Comparison of ENCODE assay signal across 10 cellular contexts in genomic region chr18:76445741-76446232, GRCh38. TPM values are rescaled to one million over a fixed set of nuclear protein-coding genes. Genes with fewer than 3 reads are reported as not detected.
DNase-seq lines count a peak whose midpoint lies in the region; ATAC-seq and TF ChIP-seq lines count a peak whose summit lies in the region.
"Had no signal": no experiment of that assay in that cellular context is flagged by ENCODE, and none has a peak within 500 bp of the region (broad histone marks: within the 10 kb centered on the region; RNA-seq: fewer than 3 reads in every experiment).

No MANE protein-coding gene starts in this region.

- ATAC-seq in SK-N-SH treated with all-trans-retinoic acid at 6 μM for 48 hours (peak; percentile 62), left ventricle myocardium superior (peak; percentile 22), GM21515 (IDR thresholded peaks at IDR 0.05; ENCODE audit: unreplicated experiment) (no peak), HG03378 (IDR thresholded peaks at IDR 0.05; ENCODE audit: unreplicated experiment) (no peak)

- no peak for TF ChIP-seq CTCF in Calu3 (IDR thresholded peaks at IDR 0.05; ENCODE audit: unreplicated experiment)

- H3K27me3 Mint-ChIP-seq in Calu3 (ENCODE audit: unreplicated experiment), result no peaks in the 10 kb centered on the region

- H3K27ac ChIP-seq in rectal smooth muscle tissue (ENCODE audit: low read depth, low read length), result peak overlapping the region; percentile 52

- H3K27ac Mint-ChIP-seq in Calu3 (ENCODE audit: unreplicated experiment), result peak overlapping the region; percentile 71

- no peaks in the 10 kb centered on the region for H3K9me3 Mint-ChIP-seq in Calu3 (ENCODE audit: low read depth, unreplicated experiment)

- no TSS peak for BruUV-seq in Calu3 (replicated peaks; lab: Mats Ljungman, UMichigan)

- no peaks in the 10 kb centered on the region for H3K27me3 ChIP-seq in rectal smooth muscle tissue (ENCODE audit: control insufficient read depth, insufficient read depth, low read length)

- no peak overlapping the region for H3K9ac ChIP-seq in rectal smooth muscle tissue (ENCODE audit: low read length)

- intact Hi-C loops in Calu3 (cut with micrococcal nuclease; ENCODE audit: unreplicated experiment) (no loop called here), left ventricle myocardium superior (cut with micrococcal nuclease) (no loop called here)

- CTCF ChIA-PET in Calu3 (lab: Charles Lee), result interaction anchor here (0.7 kb wide), 1 partner anchor 56 kb away, joined by 4 read pairs; no protein-coding TSS in a partner anchor

- DNase-seq in Calu3 (no peak), left ventricle myocardium superior (no peak), anterior cingulate cortex (lab: John Stamatoyannopoulos, UW) (no peak), medulla oblongata (ENCODE audit: extremely low spot score) (no peak)
- DNase-seq: effector CD8-positive, alpha-beta T cell; substantia nigra had no signal

- H3K4me1 ChIP-seq in rectal smooth muscle tissue (ENCODE audit: control insufficient read depth, insufficient read depth, low read length), result peaks cover 22% of the 10 kb centered on the region

- H3K4me1 Mint-ChIP-seq in Calu3 (ENCODE audit: low read depth, unreplicated experiment), result peaks cover 69% of the 10 kb centered on the region

- peaks cover 15% of the 10 kb centered on the region for H3K36me3 Mint-ChIP-seq in Calu3 (ENCODE audit: insufficient read depth, unreplicated experiment)

- H3K36me3 ChIP-seq in rectal smooth muscle tissue (ENCODE audit: control insufficient read depth, insufficient read depth, low read length), result peaks cover 4% of the 10 kb centered on the region

- peak overlapping the region; percentile 14 for H3K4me3 Mint-ChIP-seq in Calu3 (ENCODE audit: low read depth, unreplicated experiment)

- no peak overlapping the region for H3K4me3 ChIP-seq in rectal smooth muscle tissue (ENCODE audit: low read length)

TF ChIP-seq in SK-N-SH treated with all-trans-retinoic acid at 6 μM for 48 hours, 23 proteins besides CTCF, POLR2A, EP300 and RAD21:
- TF ChIP-seq OSR1 (CRISPR knock-in tag; IDR thresholded peaks at IDR 0.05) (no peak), ZC3H10 (CRISPR knock-in tag; IDR thresholded peaks at IDR 0.05) (no peak), ZNF70 (CRISPR knock-in tag; IDR thresholded peaks at IDR 0.05) (no peak), SNAI2 (CRISPR knock-in tag; IDR thresholded peaks at IDR 0.05) (no peak), ESRRG (CRISPR knock-in tag; IDR thresholded peaks at IDR 0.05) (no peak), TOX (CRISPR knock-in tag; IDR thresholded peaks at IDR 0.05; ENCODE audit: borderline replicate concordance) (no peak), ZNF565 (CRISPR knock-in tag; conservative IDR thresholded peaks at IDR 0.05; ENCODE audit: low read depth) (no peak), POU6F1 (CRISPR knock-in tag; IDR thresholded peaks at IDR 0.05; ENCODE audit: borderline replicate concordance, low read depth) (no peak), CSDC2 (CRISPR knock-in tag; IDR thresholded peaks at IDR 0.05) (no peak), RARB (CRISPR knock-in tag; IDR thresholded peaks at IDR 0.05) (no peak), ZNF8 (CRISPR knock-in tag; IDR thresholded peaks at IDR 0.05) (no peak), ZFP30 (CRISPR knock-in tag; IDR thresholded peaks at IDR 0.05) (no peak), GLIS3 (CRISPR knock-in tag; IDR thresholded peaks at IDR 0.05) (no peak)
- TF ChIP-seq, protein P1, sequence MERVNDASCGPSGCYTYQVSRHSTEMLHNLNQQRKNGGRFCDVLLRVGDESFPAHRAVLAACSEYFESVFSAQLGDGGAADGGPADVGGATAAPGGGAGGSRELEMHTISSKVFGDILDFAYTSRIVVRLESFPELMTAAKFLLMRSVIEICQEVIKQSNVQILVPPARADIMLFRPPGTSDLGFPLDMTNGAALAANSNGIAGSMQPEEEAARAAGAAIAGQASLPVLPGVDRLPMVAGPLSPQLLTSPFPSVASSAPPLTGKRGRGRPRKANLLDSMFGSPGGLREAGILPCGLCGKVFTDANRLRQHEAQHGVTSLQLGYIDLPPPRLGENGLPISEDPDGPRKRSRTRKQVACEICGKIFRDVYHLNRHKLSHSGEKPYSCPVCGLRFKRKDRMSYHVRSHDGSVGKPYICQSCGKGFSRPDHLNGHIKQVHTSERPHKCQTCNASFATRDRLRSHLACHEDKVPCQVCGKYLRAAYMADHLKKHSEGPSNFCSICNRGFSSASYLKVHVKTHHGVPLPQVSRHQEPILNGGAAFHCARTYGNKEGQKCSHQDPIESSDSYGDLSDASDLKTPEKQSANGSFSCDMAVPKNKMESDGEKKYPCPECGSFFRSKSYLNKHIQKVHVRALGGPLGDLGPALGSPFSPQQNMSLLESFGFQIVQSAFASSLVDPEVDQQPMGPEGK (CRISPR knock-in tag; IDR thresholded peaks at IDR 0.05; ENCODE audit: borderline replicate concordance), result no peak
- TF ChIP-seq, protein P2, sequence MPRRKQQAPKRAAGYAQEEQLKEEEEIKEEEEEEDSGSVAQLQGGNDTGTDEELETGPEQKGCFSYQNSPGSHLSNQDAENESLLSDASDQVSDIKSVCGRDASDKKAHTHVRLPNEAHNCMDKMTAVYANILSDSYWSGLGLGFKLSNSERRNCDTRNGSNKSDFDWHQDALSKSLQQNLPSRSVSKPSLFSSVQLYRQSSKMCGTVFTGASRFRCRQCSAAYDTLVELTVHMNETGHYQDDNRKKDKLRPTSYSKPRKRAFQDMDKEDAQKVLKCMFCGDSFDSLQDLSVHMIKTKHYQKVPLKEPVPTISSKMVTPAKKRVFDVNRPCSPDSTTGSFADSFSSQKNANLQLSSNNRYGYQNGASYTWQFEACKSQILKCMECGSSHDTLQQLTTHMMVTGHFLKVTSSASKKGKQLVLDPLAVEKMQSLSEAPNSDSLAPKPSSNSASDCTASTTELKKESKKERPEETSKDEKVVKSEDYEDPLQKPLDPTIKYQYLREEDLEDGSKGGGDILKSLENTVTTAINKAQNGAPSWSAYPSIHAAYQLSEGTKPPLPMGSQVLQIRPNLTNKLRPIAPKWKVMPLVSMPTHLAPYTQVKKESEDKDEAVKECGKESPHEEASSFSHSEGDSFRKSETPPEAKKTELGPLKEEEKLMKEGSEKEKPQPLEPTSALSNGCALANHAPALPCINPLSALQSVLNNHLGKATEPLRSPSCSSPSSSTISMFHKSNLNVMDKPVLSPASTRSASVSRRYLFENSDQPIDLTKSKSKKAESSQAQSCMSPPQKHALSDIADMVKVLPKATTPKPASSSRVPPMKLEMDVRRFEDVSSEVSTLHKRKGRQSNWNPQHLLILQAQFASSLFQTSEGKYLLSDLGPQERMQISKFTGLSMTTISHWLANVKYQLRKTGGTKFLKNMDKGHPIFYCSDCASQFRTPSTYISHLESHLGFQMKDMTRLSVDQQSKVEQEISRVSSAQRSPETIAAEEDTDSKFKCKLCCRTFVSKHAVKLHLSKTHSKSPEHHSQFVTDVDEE (CRISPR knock-in tag; IDR thresholded peaks at IDR 0.05), result no peak
TF ChIP-seq in SK-N-SH treated with all-trans-retinoic acid at 6 μM for 48 hours: peak in this region for 0.

RNA-seq across cellular contexts. Expression of gene ZNF516, which starts 49.3 kb away (rescaled TPM):
- total RNA-seq in Calu3 (2022), result 41.6 and 44.2 TPM in 2 replicates
- total RNA-seq in left ventricle myocardium superior, result 14.0 TPM

Comparison
In these comparisons a context has a peak if more than half of its experiments do, and no peak if none do; other contexts are left out.
1. ATAC-seq: peak in SK-N-SH treated with all-trans-retinoic acid at 6 μM for 48 hours (single experiment) and left ventricle myocardium superior (single experiment); none in GM21515 (single experiment) and HG03378 (single experiment).